ENCODE assay signal across 12 cellular contexts in the genomic region with DNA sequence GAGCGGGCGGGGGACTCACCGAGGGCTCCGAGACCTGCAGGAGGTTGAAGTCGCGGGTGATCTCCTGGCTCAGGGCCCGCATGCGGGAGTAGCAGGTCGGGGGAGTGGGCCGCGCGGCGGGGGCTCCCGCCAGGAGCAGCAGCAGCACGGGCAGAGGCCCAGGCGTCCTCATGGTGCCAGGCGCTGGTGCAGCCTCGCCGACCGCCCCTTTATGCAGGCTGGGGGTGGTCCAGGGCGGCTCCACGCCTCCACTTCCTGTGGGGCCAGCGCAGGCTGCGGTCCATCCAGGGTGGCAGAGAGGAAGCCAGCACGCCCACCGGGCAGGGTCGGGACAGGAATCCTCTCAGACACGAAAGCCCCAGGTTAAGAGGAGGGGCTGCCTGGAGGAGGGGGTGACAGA. TPM values are rescaled to one million over a fixed set of nuclear protein-coding genes. Genes with fewer than 3 reads are reported as not detected.
DNase-seq lines count a peak whose midpoint lies in the region; ATAC-seq and TF ChIP-seq lines count a peak whose summit lies in the region.
"Had no signal": no experiment of that assay in that cellular context is flagged by ENCODE, and none has a peak within 500 bp of the region (broad histone marks: within the 10 kb centered on the region; RNA-seq: fewer than 3 reads in every experiment).

A gene with protein sequence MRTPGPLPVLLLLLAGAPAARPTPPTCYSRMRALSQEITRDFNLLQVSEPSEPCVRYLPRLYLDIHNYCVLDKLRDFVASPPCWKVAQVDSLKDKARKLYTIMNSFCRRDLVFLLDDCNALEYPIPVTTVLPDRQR (minus strand): TSS at position 185 of the 400 bp plus-strand sequence. CDS start 13 bp downstream, at position 172.

- 72 to 77% methylated on average over 4 to 28 of the region's 28 CpGs for WGBS in endodermal cell (ENCODE audit: insufficient coverage in 1 of 2, insufficient read length in 1 of 2), 2 experiments
- WGBS in aorta, 2 donors: 4 to 6% methylated on average over 28 of the region's 28 CpGs

- H3K9ac ChIP-seq in endodermal cell (ENCODE audit: extremely low read depth, low read length, poor library complexity, severe bottlenecking) (no peak within 1 kb of the TSS), MM.1S (ENCODE audit: low read length) (no peak within 1 kb of the TSS)

- no peaks in the 10 kb centered on the region for H3K9me3 ChIP-seq in endodermal cell (ENCODE audit: control insufficient read depth, low read length)
- no peaks in the 10 kb centered on the region for H3K9me3 ChIP-seq in aorta (ENCODE audit: control insufficient read depth, low read length)
- H3K9me3 ChIP-seq in OCI-LY7 (ENCODE audit: low read length): no peaks in the 10 kb centered on the region
- H3K9me3 ChIP-seq in MM.1S (replicated peaks; ENCODE audit: insufficient read depth, low read length): no peaks in the 10 kb centered on the region
- H3K9me3 ChIP-seq in mucosa of descending colon: no peaks in the 10 kb centered on the region

- H3K4me3 Mint-ChIP-seq in endodermal cell (peak within 1 kb of the TSS; percentile 49), mesothelial cell of epicardium (peak within 1 kb of the TSS; percentile 69)
- H3K4me3 Mint-ChIP-seq: central memory CD8-positive, alpha-beta T cell had no signal

- ATAC-seq in aorta (ENCODE audit: low FRiP score): peak; percentile 51
- no peak for ATAC-seq in mucosa of descending colon
- ATAC-seq: GM12878 had no signal

- H3K27ac ChIP-seq in endodermal cell (ENCODE audit: low read depth, low read length) (no peak within 1 kb of the TSS), aorta (ENCODE audit: low read depth in 1 of 2, low read length in 2 of 2) (no peak within 1 kb of the TSS), OCI-LY7 (ENCODE audit: low read depth, low read length, poor library complexity, severe bottlenecking) (no peak within 1 kb of the TSS), MM.1S (ENCODE audit: low read length) (no peak within 1 kb of the TSS)
- H3K27ac ChIP-seq: C4-2B had no signal

- H3F3A ChIP-seq in MM.1S (ENCODE audit: insufficient read depth, low read length): no peaks in the 10 kb centered on the region

- H3K9me2 ChIP-seq in OCI-LY7 (ENCODE audit: insufficient read depth, low read length) (no peaks in the 10 kb centered on the region), MM.1S (replicated peaks; ENCODE audit: insufficient read depth, low read length) (no peaks in the 10 kb centered on the region)

- H3K27ac Mint-ChIP-seq in endodermal cell (no peak within 1 kb of the TSS), mesothelial cell of epicardium (peak within 1 kb of the TSS; percentile 44)

- H3K4me2 ChIP-seq in OCI-LY7 (ENCODE audit: low read length): no peak within 1 kb of the TSS
- no peak within 1 kb of the TSS for H3K4me2 ChIP-seq in MM.1S (ENCODE audit: low read depth, low read length)

- BruUV-seq in OCI-LY7 (replicated peaks; lab: Mats Ljungman, UMichigan): no TSS peak

- H3K79me2 ChIP-seq in OCI-LY7 (ENCODE audit: insufficient read depth, low read depth, low read length) (no peaks in the 10 kb centered on the region), MM.1S (ENCODE audit: low read length) (no peaks in the 10 kb centered on the region)

- H3K4me1 ChIP-seq in endodermal cell (ENCODE audit: control insufficient read depth, insufficient read depth, low read length) (no peaks in the 10 kb centered on the region), aorta (ENCODE audit: control insufficient read depth in 1 of 2, insufficient read depth in 2 of 2, low read length in 2 of 2) (no peaks in the 10 kb centered on the region), OCI-LY7 (ENCODE audit: insufficient read depth, low read length, poor library complexity, severe bottlenecking) (no peaks in the 10 kb centered on the region), MM.1S (ENCODE audit: low read length) (no peaks in the 10 kb centered on the region), mucosa of descending colon (ENCODE audit: low read depth) (no peaks in the 10 kb centered on the region)

- CTCF ChIA-PET in OCI-LY7 (lab: Charles Lee; ENCODE audit: unreplicated experiment): no interaction called here

- peaks cover 7% of the 10 kb centered on the region for H3K27me3 Mint-ChIP-seq in endodermal cell (ENCODE audit: insufficient read depth)
- peaks cover 50% of the 10 kb centered on the region for H3K27me3 Mint-ChIP-seq in mesothelial cell of epicardium (ENCODE audit: low read depth)

- intact Hi-C loops in aorta (cut with DNase I) (no loop called here), OCI-LY7 (cut with micrococcal nuclease; ENCODE audit: unreplicated experiment) (no loop called here), mucosa of descending colon (cut with DNase I, micrococcal nuclease) (no loop called here)

- H3K36me3 Mint-ChIP-seq in endodermal cell (ENCODE audit: low read depth) (no peaks in the 10 kb centered on the region), mesothelial cell of epicardium (no peaks in the 10 kb centered on the region)

- H4K20me1 ChIP-seq in OCI-LY7 (ENCODE audit: insufficient read depth, low read length): no peaks in the 10 kb centered on the region
- H4K20me1 ChIP-seq in MM.1S (ENCODE audit: insufficient read depth, low read length): no peaks in the 10 kb centered on the region

- POLR2A ChIA-PET in OCI-LY7 (lab: Charles Lee): no interaction called here

- TF ChIP-seq CTCF in endodermal cell (conservative IDR thresholded peaks at IDR 0.05): no peak
- TF ChIP-seq CTCF in mesothelial cell of epicardium (IDR thresholded peaks at IDR 0.05; ENCODE audit: unreplicated experiment): no peak
- TF ChIP-seq CTCF in OCI-LY7 (conservative IDR thresholded peaks at IDR 0.05; ENCODE audit: low read length): no peak
- TF ChIP-seq CTCF in MM.1S (IDR thresholded peaks at IDR 0.05; ENCODE audit: low read length): no peak
- no peak for TF ChIP-seq CTCF in mucosa of descending colon (IDR thresholded peaks at IDR 0.05)

- DNase-seq in stimulated activated CD4-positive, alpha-beta T cell treated with anti-CD3 and anti-CD28 coated beads, Interleukin-15, amount 100 ng/mL, for 24 hours: peak; percentile 3
- no peak for DNase-seq in stimulated activated CD4-positive, alpha-beta T cell treated with anti-CD3 and anti-CD28 coated beads, Interleukin-4, amount 100 ng/mL, for 4 hours
- DNase-seq in endodermal cell (peak; percentile 81), mesothelial cell of epicardium (ENCODE audit: low spot score in 2 of 2, unreplicated experiment in 2 of 2) (peak in 1 of 2 experiments; percentile 49), aorta (no peak), OCI-LY7 (ENCODE audit: low spot score) (no peak), MM.1S (no peak), mucosa of descending colon (no peak)
- DNase-seq: kidney glomerular epithelial cell had no signal

- H3K4me3 ChIP-seq in endodermal cell (ENCODE audit: low read length): no peak within 1 kb of the TSS
- H3K4me3 ChIP-seq in aorta (ENCODE audit: low read length in 2 of 2): peak within 1 kb of the TSS in 1 of 2 donors; percentile 8
- no peak within 1 kb of the TSS for H3K4me3 ChIP-seq in OCI-LY7 (ENCODE audit: low read depth, low read length, poor library complexity, severe bottlenecking)
- no peak within 1 kb of the TSS for H3K4me3 ChIP-seq in MM.1S (ENCODE audit: low read length)
- H3K4me3 ChIP-seq in mucosa of descending colon: no peak within 1 kb of the TSS
- H3K4me3 ChIP-seq: GM12878 had no signal

- H3K36me3 ChIP-seq in endodermal cell (ENCODE audit: control insufficient read depth, insufficient read depth, low read length) (no peaks in the 10 kb centered on the region), aorta (ENCODE audit: control insufficient read depth in 1 of 2, insufficient read depth in 2 of 2, low read length in 1 of 2) (no peaks in the 10 kb centered on the region), OCI-LY7 (ENCODE audit: insufficient read depth, low read length) (no peaks in the 10 kb centered on the region), MM.1S (replicated peaks; ENCODE audit: insufficient read depth, low read length) (no peaks in the 10 kb centered on the region), mucosa of descending colon (ENCODE audit: low read depth) (no peaks in the 10 kb centered on the region)

- H3K27me3 ChIP-seq in endodermal cell (ENCODE audit: control insufficient read depth, insufficient read depth, low read length, poor library complexity, severe bottlenecking) (peaks cover 9% of the 10 kb centered on the region), aorta (ENCODE audit: control insufficient read depth in 1 of 2, insufficient read depth in 2 of 2, low read length in 1 of 2) (no peaks in the 10 kb centered on the region), MM.1S (replicated peaks; ENCODE audit: insufficient read depth, low read length) (no peaks in the 10 kb centered on the region)

- H2AFZ ChIP-seq in OCI-LY7 (ENCODE audit: low read length) (no peak within 1 kb of the TSS), MM.1S (ENCODE audit: low read length) (no peak within 1 kb of the TSS)

- H3K9me3 Mint-ChIP-seq in endodermal cell: peaks cover 2% of the 10 kb centered on the region
- H3K9me3 Mint-ChIP-seq in mesothelial cell of epicardium: peaks cover 11% of the 10 kb centered on the region
- H3K9me3 Mint-ChIP-seq: central memory CD8-positive, alpha-beta T cell had no signal

- H3K4me1 Mint-ChIP-seq in endodermal cell (no peaks in the 10 kb centered on the region), mesothelial cell of epicardium (peaks cover 12% of the 10 kb centered on the region)
- H3K4me1 Mint-ChIP-seq: central memory CD8-positive, alpha-beta T cell had no signal

RNA-seq across cellular contexts. Expression of the gene that starts here (rescaled TPM):
- total RNA-seq in endodermal cell: 1 to 10 TPM; 2.2 to 3.7 TPM
- polyA plus RNA-seq in endodermal cell (2013, experiment 1 of 2): 0.93 TPM
- 1.4 TPM for polyA plus RNA-seq in endodermal cell (2013, experiment 2 of 2)
- 13.9 to 18.0 TPM (median 16.9 TPM) in 3 replicates for total RNA-seq in mesothelial cell of epicardium
- 10 to 100 TPM in 1 of 2 donors, 1 to 10 TPM in 1; 4.3 to 15.2 TPM for total RNA-seq in aorta
- 10 to 100 TPM; 29.9 to 73.5 TPM for polyA plus RNA-seq in aorta
- not detected in 2 replicates for total RNA-seq in OCI-LY7 (2014; rRNA removed; shearing (Covaris generic))
- total RNA-seq in OCI-LY7 (2022): not detected in 2 replicates
- 1 to 10 TPM in 1 of 3 donors, under 1 TPM in 1, not detected in 1; 0.29 to 1.0 TPM for total RNA-seq in mucosa of descending colon
- total RNA-seq: GM12878 had no signal
- polyA plus RNA-seq: GM12878 had no signal

Comparison
In these comparisons a context has a peak if more than half of its experiments do, and no peak if none do; other contexts are left out.
1. DNase-seq: peak in stimulated activated CD4-positive, alpha-beta T cell treated with anti-CD3 and anti-CD28 coated beads, Interleukin-15, amount 100 ng/mL, for 24 hours (single experiment) and endodermal cell (single experiment); none in stimulated activated CD4-positive, alpha-beta T cell treated with anti-CD3 and anti-CD28 coated beads, Interleukin-4, amount 100 ng/mL, for 4 hours (0 of 2), aorta (0 of 2), OCI-LY7 (single experiment), MM.1S (single experiment) and mucosa of descending colon (0 of 3).